ENCODE assay signal across 30 cellular contexts in the genomic region with DNA sequence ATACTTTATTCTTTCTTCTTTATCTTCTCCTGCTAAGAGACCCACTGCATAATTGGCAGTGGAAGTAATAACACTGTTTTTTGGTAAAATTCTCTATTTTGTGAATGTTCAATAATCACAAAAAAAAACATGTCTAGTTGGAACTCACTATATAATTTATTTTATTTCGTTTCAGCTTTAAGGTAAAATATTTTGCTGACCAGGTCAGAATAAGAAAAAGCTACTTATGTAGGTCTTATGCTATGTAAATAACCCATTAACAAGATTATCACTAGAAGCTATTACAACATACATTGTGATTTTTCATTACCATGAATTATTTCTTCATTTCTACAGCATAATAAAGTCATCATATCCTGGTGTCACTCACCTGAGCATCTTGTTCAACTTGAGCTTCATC.
"Had no signal": no experiment of that assay in that cellular context is flagged by ENCODE, and none has a peak within 500 bp of the region (broad histone marks: within the 10 kb centered on the region; RNA-seq: fewer than 3 reads in every experiment).

No MANE protein-coding gene starts in this region.

- H3K27me3 ChIP-seq: adrenal gland, body of pancreas, SJCRH30 had no signal

- H3K9me3 Mint-ChIP-seq: activated CD4-positive, alpha-beta T cell treated with anti-CD3 and anti-CD28 coated beads, Interleukin-2, amount 10 ng/mL, durations not matched to agents 24 days and 14 days; activated CD8-positive, alpha-beta T cell treated with anti-CD3 and anti-CD28 coated beads for 36 hours; activated naive CD4-positive, alpha-beta T cell treated with anti-CD3 and anti-CD28 coated beads, Interleukin-2, amount 50 U/mL, for 24 hours; activated T-cell treated with anti-CD3 and anti-CD28 coated beads, Interleukin-2, amount 50 U/mL, for 72 hours; activated T-helper 17 cell treated with anti-CD3 and anti-CD28 coated beads, Interleukin-2, amount 50 U/mL, for 72 hours; T-helper 2 cell treated with Interferon-gamma antibody and Interleukin-4, amounts not matched to agents 5 μg/mL and 100 μg/mL, for 36 hours had no signal

- H3K4me1 ChIP-seq: body of pancreas, SJCRH30 had no signal

- H3K4me3 Mint-ChIP-seq: activated CD4-positive, alpha-beta T cell treated with anti-CD3 and anti-CD28 coated beads, Interleukin-2, amount 10 ng/mL, durations not matched to agents 24 days and 14 days; activated CD8-positive, alpha-beta T cell treated with anti-CD3 and anti-CD28 coated beads for 36 hours; activated naive CD4-positive, alpha-beta T cell treated with anti-CD3 and anti-CD28 coated beads, Interleukin-2, amount 50 U/mL, for 24 hours; activated T-cell treated with anti-CD3 and anti-CD28 coated beads, Interleukin-2, amount 50 U/mL, for 72 hours; activated T-helper 17 cell treated with anti-CD3 and anti-CD28 coated beads, Interleukin-2, amount 50 U/mL, for 72 hours; T-helper 2 cell treated with Interferon-gamma antibody and Interleukin-4, amounts not matched to agents 5 μg/mL and 100 μg/mL, for 36 hours had no signal

- DNase-seq: activated CD4-positive, alpha-beta T cell treated with anti-CD3 and anti-CD28 coated beads, Interleukin-2, amount 50 U/mL, for 4 hours; activated CD8-positive, alpha-beta T cell treated with anti-CD3 and anti-CD28 coated beads for 36 hours; activated effector memory CD4-positive, alpha-beta T cell treated with anti-CD3 and anti-CD28 coated beads, Interleukin-2, amount 50 U/mL, for 16 hours; activated naive CD4-positive, alpha-beta T cell; activated T-cell treated with anti-CD3 and anti-CD28 coated beads, Interleukin-2, amount 50 U/mL, for 1 hour; activated T-cell treated with anti-CD3 and anti-CD28 coated beads, Interleukin-2, amount 50 U/mL, for 72 hours; adrenal gland; body of pancreas; caudate nucleus; cerebellar nuclear complex; NCI-H1105; NCI-H1417 treated with DMSO at 0.1 percent for 48 hours; NCI-H187 treated with DMSO at 0.1 percent for 48 hours; NCI-H2081; NCI-H2171 treated with DMSO at 0.1 percent for 48 hours; NCI-H2227 treated with DMSO at 0.1 percent for 48 hours; NCI-H446; NCI-H510A treated with DMSO at 0.1 percent for 48 hours; NCI-H526 treated with DMSO at 0.1 percent for 48 hours; SHP77; SJCRH30 had no signal

- H3K4me1 Mint-ChIP-seq: activated naive CD4-positive, alpha-beta T cell treated with anti-CD3 and anti-CD28 coated beads, Interleukin-2, amount 50 U/mL, for 24 hours; activated T-helper 17 cell treated with anti-CD3 and anti-CD28 coated beads, Interleukin-2, amount 50 U/mL, for 72 hours had no signal

- H3K27ac ChIP-seq: adrenal gland, body of pancreas, SJCRH30, SK-N-MC had no signal

- FAIRE-seq: astrocyte, bronchial epithelial cell, TTC549 had no signal

- H3K4me3 ChIP-seq: adrenal gland, body of pancreas, SJCRH30, SK-N-MC had no signal

- H3K27ac Mint-ChIP-seq: activated CD4-positive, alpha-beta T cell treated with anti-CD3 and anti-CD28 coated beads, Interleukin-2, amount 10 ng/mL, durations not matched to agents 24 days and 14 days; activated CD8-positive, alpha-beta T cell treated with anti-CD3 and anti-CD28 coated beads for 36 hours; activated naive CD4-positive, alpha-beta T cell treated with anti-CD3 and anti-CD28 coated beads, Interleukin-2, amount 50 U/mL, for 24 hours; activated T-cell treated with anti-CD3 and anti-CD28 coated beads, Interleukin-2, amount 50 U/mL, for 72 hours; T-helper 2 cell treated with Interferon-gamma antibody and Interleukin-4, amounts not matched to agents 5 μg/mL and 100 μg/mL, for 36 hours had no signal

- H3K27me3 Mint-ChIP-seq: activated CD4-positive, alpha-beta T cell treated with anti-CD3 and anti-CD28 coated beads, Interleukin-2, amount 10 ng/mL, durations not matched to agents 24 days and 14 days; activated CD8-positive, alpha-beta T cell treated with anti-CD3 and anti-CD28 coated beads for 36 hours; activated naive CD4-positive, alpha-beta T cell treated with anti-CD3 and anti-CD28 coated beads, Interleukin-2, amount 50 U/mL, for 24 hours; activated T-helper 17 cell treated with anti-CD3 and anti-CD28 coated beads, Interleukin-2, amount 50 U/mL, for 72 hours had no signal

- H3K9me3 ChIP-seq: adrenal gland, body of pancreas, SJCRH30 had no signal

- ATAC-seq: activated CD8-positive, alpha-beta T cell treated with anti-CD3 and anti-CD28 coated beads for 36 hours; activated T-cell treated with anti-CD3 and anti-CD28 coated beads, Interleukin-2, amount 50 U/mL, for 72 hours; activated T-helper 17 cell treated with anti-CD3 and anti-CD28 coated beads, Interleukin-2, amount 50 U/mL, for 72 hours; body of pancreas; Panc1 had no signal
